ENCODE assay signal across 3 cellular contexts in the genomic region with DNA sequence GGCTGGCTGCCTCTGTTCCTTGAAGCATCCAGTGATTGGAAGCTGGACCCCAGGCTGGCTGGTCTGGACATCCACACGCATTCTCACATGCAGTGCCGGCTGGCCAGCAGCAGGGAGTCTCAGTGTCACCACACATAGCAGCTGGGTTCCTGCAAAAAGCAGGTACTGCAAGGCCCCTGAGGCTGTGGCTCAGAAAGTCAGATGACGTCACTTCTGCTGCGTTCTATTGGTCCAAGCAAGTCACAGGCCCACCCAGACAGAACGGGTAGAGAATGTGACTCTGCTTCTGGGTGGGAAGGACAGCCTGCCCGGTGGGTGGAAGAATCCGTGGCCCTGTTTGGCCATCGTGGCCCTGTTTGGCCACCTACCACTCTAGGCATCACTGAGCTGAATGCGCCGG.
TF ChIP-seq lines count a peak whose summit lies in the region.

No MANE protein-coding gene starts in this region.

TF ChIP-seq in SK-N-SH, 30 proteins besides CTCF, POLR2A, EP300 and RAD21:
- TF ChIP-seq EZH2phosphoT487 (IDR thresholded peaks at IDR 0.05; ENCODE audit: borderline replicate concordance, low read depth) (no peak), TCF12 (IDR thresholded peaks at IDR 0.05) (no peak), GATA2 (CRISPR knock-in tag; IDR thresholded peaks at IDR 0.05) (no peak), FOXM1 (IDR thresholded peaks at IDR 0.05; ENCODE audit: low read depth) (no peak), SMC3 (IDR thresholded peaks at IDR 0.05; ENCODE audit: low read depth, low read length) (no peak)
- TF ChIP-seq, protein P1, sequence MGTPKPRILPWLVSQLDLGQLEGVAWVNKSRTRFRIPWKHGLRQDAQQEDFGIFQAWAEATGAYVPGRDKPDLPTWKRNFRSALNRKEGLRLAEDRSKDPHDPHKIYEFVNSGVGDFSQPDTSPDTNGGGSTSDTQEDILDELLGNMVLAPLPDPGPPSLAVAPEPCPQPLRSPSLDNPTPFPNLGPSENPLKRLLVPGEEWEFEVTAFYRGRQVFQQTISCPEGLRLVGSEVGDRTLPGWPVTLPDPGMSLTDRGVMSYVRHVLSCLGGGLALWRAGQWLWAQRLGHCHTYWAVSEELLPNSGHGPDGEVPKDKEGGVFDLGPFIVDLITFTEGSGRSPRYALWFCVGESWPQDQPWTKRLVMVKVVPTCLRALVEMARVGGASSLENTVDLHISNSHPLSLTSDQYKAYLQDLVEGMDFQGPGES (IDR thresholded peaks at IDR 0.05; ENCODE audit: low read depth, low read length): no peak
TF ChIP-seq in SK-N-SH: peak in this region for 0.

TF ChIP-seq in SK-N-SH treated with all-trans-retinoic acid at 6 μM for 48 hours, 23 proteins besides CTCF, POLR2A, EP300 and RAD21:
- TF ChIP-seq ZNF70 (CRISPR knock-in tag; IDR thresholded peaks at IDR 0.05): no peak
- TF ChIP-seq TOX (CRISPR knock-in tag; IDR thresholded peaks at IDR 0.05; ENCODE audit: borderline replicate concordance): no peak
- TF ChIP-seq SNAI2 (CRISPR knock-in tag; IDR thresholded peaks at IDR 0.05): no peak
- no peak for TF ChIP-seq ARNTL (CRISPR knock-in tag; IDR thresholded peaks at IDR 0.05; ENCODE audit: borderline replicate concordance, low read depth)
- no peak for TF ChIP-seq ZFP3 (CRISPR knock-in tag; IDR thresholded peaks at IDR 0.05)
- TF ChIP-seq RARB (CRISPR knock-in tag; IDR thresholded peaks at IDR 0.05): no peak
- no peak for TF ChIP-seq ESRRG (CRISPR knock-in tag; IDR thresholded peaks at IDR 0.05)

TF ChIP-seq in GM12878, 131 proteins besides CTCF, POLR2A, EP300 and RAD21:
- TF ChIP-seq BHLHE40 (IDR thresholded peaks at IDR 0.05; ENCODE audit: borderline replicate concordance in 1 of 2, low read depth in 2 of 2, low read length in 1 of 2) (no peak), ATF7 (IDR thresholded peaks at IDR 0.05; ENCODE audit: low read depth) (peak; percentile 72)
- TF ChIP-seq, protein P2, sequence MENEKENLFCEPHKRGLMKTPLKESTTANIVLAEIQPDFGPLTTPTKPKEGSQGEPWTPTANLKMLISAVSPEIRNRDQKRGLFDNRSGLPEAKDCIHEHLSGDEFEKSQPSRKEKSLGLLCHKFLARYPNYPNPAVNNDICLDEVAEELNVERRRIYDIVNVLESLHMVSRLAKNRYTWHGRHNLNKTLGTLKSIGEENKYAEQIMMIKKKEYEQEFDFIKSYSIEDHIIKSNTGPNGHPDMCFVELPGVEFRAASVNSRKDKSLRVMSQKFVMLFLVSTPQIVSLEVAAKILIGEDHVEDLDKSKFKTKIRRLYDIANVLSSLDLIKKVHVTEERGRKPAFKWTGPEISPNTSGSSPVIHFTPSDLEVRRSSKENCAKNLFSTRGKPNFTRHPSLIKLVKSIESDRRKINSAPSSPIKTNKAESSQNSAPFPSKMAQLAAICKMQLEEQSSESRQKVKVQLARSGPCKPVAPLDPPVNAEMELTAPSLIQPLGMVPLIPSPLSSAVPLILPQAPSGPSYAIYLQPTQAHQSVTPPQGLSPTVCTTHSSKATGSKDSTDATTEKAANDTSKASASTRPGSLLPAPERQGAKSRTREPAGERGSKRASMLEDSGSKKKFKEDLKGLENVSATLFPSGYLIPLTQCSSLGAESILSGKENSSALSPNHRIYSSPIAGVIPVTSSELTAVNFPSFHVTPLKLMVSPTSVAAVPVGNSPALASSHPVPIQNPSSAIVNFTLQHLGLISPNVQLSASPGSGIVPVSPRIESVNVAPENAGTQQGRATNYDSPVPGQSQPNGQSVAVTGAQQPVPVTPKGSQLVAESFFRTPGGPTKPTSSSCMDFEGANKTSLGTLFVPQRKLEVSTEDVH (IDR thresholded peaks at IDR 0.05; ENCODE audit: low read depth, partially characterized antibody): no peak
